1 cellular context compared by ENCODE assay signal in genomic region chr1:220300442-220301121, GRCh38.
TF ChIP-seq lines count a peak whose summit lies in the region.

No MANE protein-coding gene starts in this region.

TF ChIP-seq in K562, 482 proteins besides CTCF, POLR2A, EP300 and RAD21 (continued from another document and continues in another):
- TF ChIP-seq, protein P1, sequence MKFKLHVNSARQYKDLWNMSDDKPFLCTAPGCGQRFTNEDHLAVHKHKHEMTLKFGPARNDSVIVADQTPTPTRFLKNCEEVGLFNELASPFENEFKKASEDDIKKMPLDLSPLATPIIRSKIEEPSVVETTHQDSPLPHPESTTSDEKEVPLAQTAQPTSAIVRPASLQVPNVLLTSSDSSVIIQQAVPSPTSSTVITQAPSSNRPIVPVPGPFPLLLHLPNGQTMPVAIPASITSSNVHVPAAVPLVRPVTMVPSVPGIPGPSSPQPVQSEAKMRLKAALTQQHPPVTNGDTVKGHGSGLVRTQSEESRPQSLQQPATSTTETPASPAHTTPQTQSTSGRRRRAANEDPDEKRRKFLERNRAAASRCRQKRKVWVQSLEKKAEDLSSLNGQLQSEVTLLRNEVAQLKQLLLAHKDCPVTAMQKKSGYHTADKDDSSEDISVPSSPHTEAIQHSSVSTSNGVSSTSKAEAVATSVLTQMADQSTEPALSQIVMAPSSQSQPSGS (CRISPR knock-in tag; IDR thresholded peaks at IDR 0.05), result peak; percentile 86; the same call in 1 of the 2 replicates
- TF ChIP-seq ZC3H11A (IDR thresholded peaks at IDR 0.05; ENCODE audit: low read depth, low read length) (no peak), PCBP2 (IDR thresholded peaks at IDR 0.05; ENCODE audit: low read depth, low read length, poor library complexity, severe bottlenecking) (no peak), SRSF9 (IDR thresholded peaks at IDR 0.05; ENCODE audit: borderline replicate concordance, low read depth, low read length) (no peak), NELFE (IDR thresholded peaks at IDR 0.05; ENCODE audit: insufficient read depth, insufficient read length) (no peak), SNIP1 (IDR thresholded peaks at IDR 0.05; ENCODE audit: low read depth) (no peak), DEAF1 (CRISPR knock-in tag; IDR thresholded peaks at IDR 0.05) (no peak), MAFK (IDR thresholded peaks at IDR 0.05; ENCODE audit: low read length) (peak; percentile 52; the same call in 1 of the 2 replicates), ELF2 (CRISPR knock-in tag; IDR thresholded peaks at IDR 0.05) (no peak), CEBPB (tag; IDR thresholded peaks at IDR 0.05) (peak; percentile 90), ZNF184 (CRISPR knock-in tag; IDR thresholded peaks at IDR 0.05) (no peak), PHF20 (IDR thresholded peaks at IDR 0.05; ENCODE audit: partially characterized antibody) (no peak), RNF2 (IDR thresholded peaks at IDR 0.05) (no peak), ZNF518B (CRISPR knock-in tag; IDR thresholded peaks at IDR 0.05) (no peak), RUNX1 (IDR thresholded peaks at IDR 0.05; ENCODE audit: low read depth) (no peak), ZNF41 (CRISPR knock-in tag; conservative IDR thresholded peaks at IDR 0.05) (no peak; the same call in 1 of the 2 replicates), IRF1 (CRISPR knock-in tag; IDR thresholded peaks at IDR 0.05; ENCODE audit: borderline replicate concordance) (no peak), BCLAF1 (IDR thresholded peaks at IDR 0.05; ENCODE audit: borderline replicate concordance in 1 of 2, control insufficient read depth in 1 of 2, low read depth in 2 of 2, low read length in 1 of 2) (no peak), ZNF785 (CRISPR knock-in tag; IDR thresholded peaks at IDR 0.05) (no peak), TAF15 (IDR thresholded peaks at IDR 0.05; ENCODE audit: low read depth, low read length) (no peak), HDAC6 (IDR thresholded peaks at IDR 0.05; ENCODE audit: low read depth, low read length) (no peak), SAP30 (IDR thresholded peaks at IDR 0.05; ENCODE audit: borderline replicate concordance, insufficient read depth, low read depth, low read length, poor library complexity, severe bottlenecking) (no peak), HMG20B (CRISPR knock-in tag; IDR thresholded peaks at IDR 0.05) (no peak), STAT5B (CRISPR knock-in tag; IDR thresholded peaks at IDR 0.05) (no peak), MIER1 (IDR thresholded peaks at IDR 0.05; ENCODE audit: low read depth) (no peak), ZFP1 (CRISPR knock-in tag; IDR thresholded peaks at IDR 0.05) (no peak), WHSC1 (IDR thresholded peaks at IDR 0.05; ENCODE audit: low read length) (no peak), NFYB (IDR thresholded peaks at IDR 0.05; ENCODE audit: extremely low read depth, insufficient read length) (no peak), PHTF2 (CRISPR knock-in tag; IDR thresholded peaks at IDR 0.05) (no peak), PYGO2 (tag; IDR thresholded peaks at IDR 0.05) (no peak), TBP (optimal IDR thresholded peaks at IDR 0.05; ENCODE audit: low read depth, low read length) (peak; percentile 51), PML (IDR thresholded peaks at IDR 0.05; ENCODE audit: low read length) (no peak; the same call in 1 of the 2 replicates), NRF1 (conservative IDR thresholded peaks at IDR 0.05 in 1 of 2, IDR thresholded peaks at IDR 0.05 in 1 of 2) (peak; percentile 42 to 52; a peak in 3 of 4 replicates), KDM2B (CRISPR knock-in tag; IDR thresholded peaks at IDR 0.05) (no peak), ELF1 (tag; IDR thresholded peaks at IDR 0.05) (peak; percentile 47; the same call in 1 of the 2 replicates), ZNF507 (tag; conservative IDR thresholded peaks at IDR 0.05) (no peak), ZNF583 (CRISPR knock-in tag; IDR thresholded peaks at IDR 0.05) (0 out of 2 replicates have a peak, but pooled peaks have one; percentile 30)
- TF ChIP-seq, protein P2, sequence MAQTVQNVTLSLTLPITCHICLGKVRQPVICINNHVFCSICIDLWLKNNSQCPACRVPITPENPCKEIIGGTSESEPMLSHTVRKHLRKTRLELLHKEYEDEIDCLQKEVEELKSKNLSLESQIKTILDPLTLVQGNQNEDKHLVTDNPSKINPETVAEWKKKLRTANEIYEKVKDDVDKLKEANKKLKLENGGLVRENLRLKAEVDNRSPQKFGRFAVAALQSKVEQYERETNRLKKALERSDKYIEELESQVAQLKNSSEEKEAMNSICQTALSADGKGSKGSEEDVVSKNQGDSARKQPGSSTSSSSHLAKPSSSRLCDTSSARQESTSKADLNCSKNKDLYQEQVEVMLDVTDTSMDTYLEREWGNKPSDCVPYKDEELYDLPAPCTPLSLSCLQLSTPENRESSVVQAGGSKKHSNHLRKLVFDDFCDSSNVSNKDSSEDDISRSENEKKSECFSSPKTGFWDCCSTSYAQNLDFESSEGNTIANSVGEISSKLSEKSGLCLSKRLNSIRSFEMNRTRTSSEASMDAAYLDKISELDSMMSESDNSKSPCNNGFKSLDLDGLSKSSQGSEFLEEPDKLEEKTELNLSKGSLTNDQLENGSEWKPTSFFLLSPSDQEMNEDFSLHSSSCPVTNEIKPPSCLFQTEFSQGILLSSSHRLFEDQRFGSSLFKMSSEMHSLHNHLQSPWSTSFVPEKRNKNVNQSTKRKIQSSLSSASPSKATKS (CRISPR knock-in tag; IDR thresholded peaks at IDR 0.05), result no peak
- TF ChIP-seq, protein P3, sequence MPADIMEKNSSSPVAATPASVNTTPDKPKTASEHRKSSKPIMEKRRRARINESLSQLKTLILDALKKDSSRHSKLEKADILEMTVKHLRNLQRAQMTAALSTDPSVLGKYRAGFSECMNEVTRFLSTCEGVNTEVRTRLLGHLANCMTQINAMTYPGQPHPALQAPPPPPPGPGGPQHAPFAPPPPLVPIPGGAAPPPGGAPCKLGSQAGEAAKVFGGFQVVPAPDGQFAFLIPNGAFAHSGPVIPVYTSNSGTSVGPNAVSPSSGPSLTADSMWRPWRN (IDR thresholded peaks at IDR 0.05; ENCODE audit: low read depth), result no peak
- TF ChIP-seq, protein P4, sequence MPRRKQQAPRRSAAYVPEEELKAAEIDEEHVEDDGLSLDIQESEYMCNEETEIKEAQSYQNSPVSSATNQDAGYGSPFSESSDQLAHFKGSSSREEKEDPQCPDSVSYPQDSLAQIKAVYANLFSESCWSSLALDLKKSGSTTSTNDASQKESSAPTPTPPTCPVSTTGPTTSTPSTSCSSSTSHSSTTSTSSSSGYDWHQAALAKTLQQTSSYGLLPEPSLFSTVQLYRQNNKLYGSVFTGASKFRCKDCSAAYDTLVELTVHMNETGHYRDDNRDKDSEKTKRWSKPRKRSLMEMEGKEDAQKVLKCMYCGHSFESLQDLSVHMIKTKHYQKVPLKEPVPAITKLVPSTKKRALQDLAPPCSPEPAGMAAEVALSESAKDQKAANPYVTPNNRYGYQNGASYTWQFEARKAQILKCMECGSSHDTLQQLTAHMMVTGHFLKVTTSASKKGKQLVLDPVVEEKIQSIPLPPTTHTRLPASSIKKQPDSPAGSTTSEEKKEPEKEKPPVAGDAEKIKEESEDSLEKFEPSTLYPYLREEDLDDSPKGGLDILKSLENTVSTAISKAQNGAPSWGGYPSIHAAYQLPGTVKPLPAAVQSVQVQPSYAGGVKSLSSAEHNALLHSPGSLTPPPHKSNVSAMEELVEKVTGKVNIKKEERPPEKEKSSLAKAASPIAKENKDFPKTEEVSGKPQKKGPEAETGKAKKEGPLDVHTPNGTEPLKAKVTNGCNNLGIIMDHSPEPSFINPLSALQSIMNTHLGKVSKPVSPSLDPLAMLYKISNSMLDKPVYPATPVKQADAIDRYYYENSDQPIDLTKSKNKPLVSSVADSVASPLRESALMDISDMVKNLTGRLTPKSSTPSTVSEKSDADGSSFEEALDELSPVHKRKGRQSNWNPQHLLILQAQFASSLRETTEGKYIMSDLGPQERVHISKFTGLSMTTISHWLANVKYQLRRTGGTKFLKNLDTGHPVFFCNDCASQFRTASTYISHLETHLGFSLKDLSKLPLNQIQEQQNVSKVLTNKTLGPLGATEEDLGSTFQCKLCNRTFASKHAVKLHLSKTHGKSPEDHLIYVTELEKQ (CRISPR knock-in tag; IDR thresholded peaks at IDR 0.05), result no peak
- TF ChIP-seq, protein P5, sequence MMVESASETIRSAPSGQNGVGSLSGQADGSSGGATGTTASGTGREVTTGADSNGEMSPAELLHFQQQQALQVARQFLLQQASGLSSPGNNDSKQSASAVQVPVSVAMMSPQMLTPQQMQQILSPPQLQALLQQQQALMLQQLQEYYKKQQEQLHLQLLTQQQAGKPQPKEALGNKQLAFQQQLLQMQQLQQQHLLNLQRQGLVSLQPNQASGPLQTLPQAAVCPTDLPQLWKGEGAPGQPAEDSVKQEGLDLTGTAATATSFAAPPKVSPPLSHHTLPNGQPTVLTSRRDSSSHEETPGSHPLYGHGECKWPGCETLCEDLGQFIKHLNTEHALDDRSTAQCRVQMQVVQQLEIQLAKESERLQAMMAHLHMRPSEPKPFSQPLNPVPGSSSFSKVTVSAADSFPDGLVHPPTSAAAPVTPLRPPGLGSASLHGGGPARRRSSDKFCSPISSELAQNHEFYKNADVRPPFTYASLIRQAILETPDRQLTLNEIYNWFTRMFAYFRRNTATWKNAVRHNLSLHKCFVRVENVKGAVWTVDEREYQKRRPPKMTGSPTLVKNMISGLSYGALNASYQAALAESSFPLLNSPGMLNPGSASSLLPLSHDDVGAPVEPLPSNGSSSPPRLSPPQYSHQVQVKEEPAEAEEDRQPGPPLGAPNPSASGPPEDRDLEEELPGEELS (CRISPR knock-in tag; IDR thresholded peaks at IDR 0.05; ENCODE audit: borderline replicate concordance), result no peak
